ENCODE assay signal across 35 cellular contexts in the genomic region with DNA sequence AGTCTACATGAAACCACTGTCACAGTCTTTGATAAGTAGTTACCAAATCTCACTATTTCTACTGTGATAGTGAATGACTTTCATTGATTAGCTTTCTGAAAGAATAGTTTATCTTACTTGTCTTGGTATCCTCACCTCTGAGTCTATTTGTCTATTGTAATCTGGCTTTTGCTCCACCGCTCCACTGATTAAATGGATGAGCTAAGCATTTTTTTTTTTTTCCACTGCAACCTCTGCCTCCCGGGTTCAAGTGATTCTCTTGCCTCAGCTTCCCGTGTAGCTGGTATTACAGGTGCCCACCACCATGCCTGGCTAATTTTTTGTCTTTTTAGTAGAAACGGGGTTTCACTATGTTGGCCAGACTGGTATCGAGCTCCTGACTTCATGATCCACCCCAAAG. TPM values are rescaled to one million over a fixed set of nuclear protein-coding genes. Genes with fewer than 3 reads are reported as not detected.
"Had no signal": no experiment of that assay in that cellular context is flagged by ENCODE, and none has a peak within 500 bp of the region (broad histone marks: within the 10 kb centered on the region; RNA-seq: fewer than 3 reads in every experiment).

No MANE protein-coding gene starts in this region.

- H3K9ac ChIP-seq: neural progenitor cell, parathyroid adenoma had no signal

- DNase-seq: naive thymus-derived CD4-positive, alpha-beta T cell; natural killer cell; occipital lobe; ovary; posterior cingulate gyrus; psoas muscle; right cardiac atrium; spleen; stimulated activated CD4-positive, alpha-beta T cell treated with anti-CD3 and anti-CD28 coated beads, Interleukin-12 subunit alpha, Interleukin-12 subunit beta, amount 100 ng/mL, for 4 hours; stimulated activated CD4-positive, alpha-beta T cell treated with anti-CD3 and anti-CD28 coated beads, Interleukin-2, amount 100 ng/mL, for 24 hours; stimulated activated CD4-positive, alpha-beta T cell treated with anti-CD3 and anti-CD28 coated beads, Interleukin-2, amount 100 ng/mL, for 48 hours; stimulated activated CD4-positive, alpha-beta T cell treated with anti-CD3 and anti-CD28 coated beads, Interleukin-4, amount 100 ng/mL, for 24 hours; stimulated activated naive B cell treated with anti-CD40 and anti-IgM and Interleukin-4, amounts not matched to agents 10 μg/mL and 1 μg/mL and 100 μg/mL, for 72 hours; stimulated activated naive CD4-positive, alpha-beta T cell treated with Interleukin-2 at 50 U/mL for 16 hours; stomach; thyroid gland; trophoblast cell; upper lobe of left lung had no signal

- FAIRE-seq: urothelium cell line had no signal

- H3K79me2 ChIP-seq: parathyroid adenoma had no signal

- H3K9me3 ChIP-seq: ovary, psoas muscle, spleen, stomach, thoracic aorta, thyroid gland, tibial nerve, upper lobe of left lung, vagina had no signal

- H3K36me3 ChIP-seq: neural progenitor cell, ovary, spleen, stomach, thoracic aorta, thyroid gland, upper lobe of left lung, vagina had no signal

- H3K4me2 ChIP-seq: neural progenitor cell, smooth muscle cell had no signal

- H2AFZ ChIP-seq: neural progenitor cell, parathyroid adenoma had no signal

- H3K4me1 ChIP-seq: neural progenitor cell, parathyroid adenoma, psoas muscle, spleen, stomach, thyroid gland, tibial nerve, upper lobe of left lung, vagina had no signal

- H3K4me3 ChIP-seq: neural progenitor cell, ovary, psoas muscle, skin epidermis, smooth muscle cell, spleen, stomach, thoracic aorta, thyroid gland, tibial nerve, upper lobe of left lung, vagina had no signal

- H3K27me3 ChIP-seq: neural progenitor cell, ovary, spleen, stomach, thyroid gland, tibial nerve, upper lobe of left lung, vagina had no signal

- H3K27ac ChIP-seq: neural progenitor cell, ovary, parathyroid adenoma, psoas muscle, skin epidermis, spleen, stomach, thoracic aorta, thyroid gland, tibial nerve, upper lobe of left lung, vagina had no signal

- ATAC-seq: naive thymus-derived CD4-positive, alpha-beta T cell; natural killer cell; psoas muscle; right cardiac atrium; sciatic nerve; stimulated activated effector memory CD8-positive, alpha-beta T cell treated with anti-CD3 and anti-CD28 coated beads, Interleukin-12 subunit alpha, Interleukin-12 subunit beta, amount 100 ng/mL, for 72 hours; stimulated activated naive B cell treated with anti-CD40 and anti-IgM and Interleukin-4, amounts not matched to agents 10 μg/mL and 1 μg/mL and 100 μg/mL, for 72 hours had no signal

RNA-seq across cellular contexts. Expression of a gene that starts 13.0 kb away (rescaled TPM):
- total RNA-seq: osteoblast, ovary, progenitor cell of endocrine pancreas, psoas muscle, right cardiac atrium, sciatic nerve, smooth muscle cell, spleen, subcutaneous adipose tissue, temporal lobe, thoracic aorta, tibial nerve, upper lobe of left lung, ureter, vagina had no signal
- polyA plus RNA-seq: neural cell, ovary, psoas muscle, right cardiac atrium, smooth muscle cell, spleen, stomach had no signal

RNA-seq across cellular contexts. Expression of a gene that starts 44.4 kb away (rescaled TPM):
- total RNA-seq: occipital lobe, osteoblast, progenitor cell of endocrine pancreas, psoas muscle, renal cortical epithelial cell, right cardiac atrium, sciatic nerve, smooth muscle cell, spleen, stomach, temporal lobe, thoracic aorta, upper lobe of left lung, vagina had no signal
- polyA plus RNA-seq: naive thymus-derived CD4-positive, alpha-beta T cell; neural cell; ovary; right cardiac atrium; smooth muscle cell; spleen; stomach had no signal
